Comparison of ENCODE assay signal across 16 cellular contexts in the genomic region with DNA sequence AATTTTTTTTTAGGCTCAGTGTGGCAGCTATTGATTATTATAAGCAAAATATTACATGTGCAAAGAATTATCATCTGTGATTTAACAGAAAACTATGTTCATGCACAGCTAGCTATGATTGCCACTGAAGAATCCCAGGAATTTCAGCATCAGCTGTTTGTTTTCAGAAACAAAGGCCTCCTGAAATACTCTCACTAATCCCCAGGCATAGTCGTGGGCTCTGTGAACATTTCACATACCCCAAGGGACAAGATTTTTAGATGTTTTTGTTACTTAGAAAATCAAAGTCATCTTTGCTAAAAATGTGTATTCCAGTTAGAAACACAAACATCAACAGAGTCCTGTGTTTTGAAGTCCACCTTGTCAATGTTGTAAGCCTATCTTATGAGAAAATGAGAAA.
DNase-seq lines count a peak whose midpoint lies in the region; TF ChIP-seq lines count a peak whose summit lies in the region.
"Had no signal": no experiment of that assay in that cellular context is flagged by ENCODE, and none has a peak within 500 bp of the region (broad histone marks: within the 10 kb centered on the region; RNA-seq: fewer than 3 reads in every experiment).

No MANE protein-coding gene starts in this region.

- H3K4me3 ChIP-seq in ACC112 (ENCODE audit: low read depth, low read length) (no peak overlapping the region), suprapubic skin (no peak overlapping the region)
- H3K4me3 ChIP-seq: gastrocnemius medialis, upper lobe of right lung had no signal

- 38% methylated on average over 1 of the region's 1 CpG for WGBS in suprapubic skin

- TF ChIP-seq CTCF in chondrocyte (IDR thresholded peaks at IDR 0.05) (no peak), suprapubic skin (IDR thresholded peaks at IDR 0.05) (no peak)

- H3K36me3 ChIP-seq in ACC112 (ENCODE audit: insufficient read depth, low read length) (peaks cover 35% of the 10 kb centered on the region), suprapubic skin (peaks cover 20% of the 10 kb centered on the region)
- H3K36me3 ChIP-seq: gastrocnemius medialis had no signal

- no peak overlapping the region for H3K4me3 Mint-ChIP-seq in chondrocyte (ENCODE audit: unreplicated experiment)
- H3K4me3 Mint-ChIP-seq: natural killer cell treated with Interleukin-12 subunit alpha and Interleukin-12 subunit beta and Interleukin-15 and Interleukin-18, amount 100 ng/mL, for 72 hours had no signal

- H2AFZ ChIP-seq in ACC112 (ENCODE audit: low read length, unreplicated experiment): no peak overlapping the region

- H3K36me3 Mint-ChIP-seq in chondrocyte (ENCODE audit: low read depth): peaks cover 14% of the 10 kb centered on the region
- H3K36me3 Mint-ChIP-seq: natural killer cell treated with Interleukin-12 subunit alpha and Interleukin-12 subunit beta and Interleukin-15 and Interleukin-18, amount 100 ng/mL, for 72 hours had no signal

- no peaks in the 10 kb centered on the region for H3K79me2 ChIP-seq in ACC112 (ENCODE audit: control insufficient read depth, insufficient read depth, low read length, unreplicated experiment)

- peak overlapping the region; percentile 22 for H3K27ac Mint-ChIP-seq in chondrocyte (ENCODE audit: unreplicated experiment)
- H3K27ac Mint-ChIP-seq: natural killer cell treated with Interleukin-12 subunit alpha and Interleukin-12 subunit beta and Interleukin-15 and Interleukin-18, amount 100 ng/mL, for 72 hours had no signal

- no peak for TF ChIP-seq EP300 in suprapubic skin (IDR thresholded peaks at IDR 0.05)

- H3K4me1 ChIP-seq in ACC112 (ENCODE audit: control insufficient read depth, insufficient read depth, low read length, unreplicated experiment) (peaks cover 39% of the 10 kb centered on the region), suprapubic skin (no peaks in the 10 kb centered on the region)
- H3K4me1 ChIP-seq: gastrocnemius medialis had no signal

- TF ChIP-seq POLR2A in suprapubic skin (IDR thresholded peaks at IDR 0.05): no peak

- H3K27ac ChIP-seq in ACC112 (ENCODE audit: low read depth, low read length): peak overlapping the region; percentile 35
- H3K27ac ChIP-seq in suprapubic skin: no peak overlapping the region
- H3K27ac ChIP-seq: gastrocnemius medialis, upper lobe of right lung had no signal

- peaks cover 48% of the 10 kb centered on the region for H3K4me1 Mint-ChIP-seq in chondrocyte (ENCODE audit: low read depth)

- no peaks in the 10 kb centered on the region for H3K9me3 Mint-ChIP-seq in chondrocyte (ENCODE audit: low read depth)
- H3K9me3 Mint-ChIP-seq: natural killer cell treated with Interleukin-12 subunit alpha and Interleukin-12 subunit beta and Interleukin-15 and Interleukin-18, amount 100 ng/mL, for 72 hours had no signal

- no peaks in the 10 kb centered on the region for H3K27me3 Mint-ChIP-seq in chondrocyte (ENCODE audit: low read depth)

- peak; percentile 53 for DNase-seq in HS-5 (ENCODE audit: low read depth)
- no peak for DNase-seq in chondrocyte (ENCODE audit: low spot score)
- peak; percentile 23 for DNase-seq in left kidney (ENCODE audit: low read depth, low spot score)
- no peak for DNase-seq in NCI-H2107 (lab: John Stamatoyannopoulos, UW)
- DNase-seq in stimulated activated CD4-positive, alpha-beta T cell treated with anti-CD3 and anti-CD28 coated beads, Interleukin-4, amount 100 ng/mL, for 4 hours: no peak
- no peak for DNase-seq in suprapubic skin (ENCODE audit: low spot score in 2 of 2)
- DNase-seq in NCI-H1105 (lab: John Stamatoyannopoulos, UW): no peak
- DNase-seq: activated naive CD4-positive, alpha-beta T cell treated with anti-CD3 and anti-CD28 coated beads, Interleukin-2, amount 50 U/mL, for 16 hours; DND-41; gastrocnemius medialis; NCI-H146; NCI-H526 treated with DMSO at 0.1 percent for 48 hours; stimulated activated CD4-positive, alpha-beta T cell treated with anti-CD3 and anti-CD28 coated beads, Interleukin-12 subunit alpha, Interleukin-12 subunit beta, amount 100 ng/mL, for 4 hours; upper lobe of right lung had no signal

- no peaks in the 10 kb centered on the region for H3K9me3 ChIP-seq in suprapubic skin
- H3K9me3 ChIP-seq: gastrocnemius medialis, upper lobe of right lung had no signal

- no peaks in the 10 kb centered on the region for H3K27me3 ChIP-seq in ACC112 (ENCODE audit: insufficient read depth, low read length)
- H3K27me3 ChIP-seq in suprapubic skin: no peaks in the 10 kb centered on the region
- H3K27me3 ChIP-seq: gastrocnemius medialis, upper lobe of right lung had no signal

Comparison
In these comparisons a context has a peak if more than half of its experiments do, and no peak if none do; other contexts are left out.
1. DNase-seq: peak in HS-5 (single experiment) and left kidney (single experiment); none in chondrocyte (single experiment), NCI-H2107 (single experiment), stimulated activated CD4-positive, alpha-beta T cell treated with anti-CD3 and anti-CD28 coated beads, Interleukin-4, amount 100 ng/mL, for 4 hours (0 of 2), suprapubic skin (0 of 2) and NCI-H1105 (single experiment).